ENCODE assay signal across 15 cellular contexts in the genomic region with DNA sequence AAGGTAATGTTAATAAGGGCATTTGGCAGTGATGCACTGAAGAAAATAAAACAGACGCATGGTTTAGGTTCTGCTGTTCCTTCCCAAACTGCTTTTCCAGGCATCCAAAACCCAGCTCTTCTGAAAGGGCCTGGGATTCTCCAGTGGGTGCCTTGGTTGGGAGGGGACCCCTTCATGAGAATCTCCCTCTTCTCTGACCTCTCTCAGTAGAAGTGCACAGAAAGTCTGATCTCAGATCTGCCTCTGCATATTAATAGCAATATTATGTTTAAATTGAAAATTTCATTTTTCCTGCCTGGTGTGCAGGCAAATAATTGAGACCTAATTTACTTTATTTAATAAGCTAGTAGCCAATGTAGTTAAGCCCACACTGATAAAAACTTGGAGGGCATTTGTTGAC.
"Had no signal": no experiment of that assay in that cellular context is flagged by ENCODE, and none has a peak within 500 bp of the region (broad histone marks: within the 10 kb centered on the region; RNA-seq: fewer than 3 reads in every experiment).

No MANE protein-coding gene starts in this region.

- DNase-seq: MV-4-11, NCI-H1048, NCI-H1105, NCI-H1417 treated with DMSO at 0.1 percent for 48 hours, NCI-H146, NCI-H1694 treated with DMSO at 0.1 percent for 48 hours, NCI-H1930, NCI-H2081 treated with DMSO at 0.1 percent for 48 hours, NCI-H510A, NCI-H524 treated with DMSO at 0.1 percent for 48 hours, NCI-H774, Right ventricle myocardium superior, SIG-M5 had no signal

- H3K4me1 ChIP-seq: SJSA1 had no signal

- H3K36me3 ChIP-seq: SJSA1 had no signal

- H3K27ac ChIP-seq: SJSA1, SK-N-MC had no signal

- H3K9me3 ChIP-seq: SJSA1 had no signal

- H3K4me3 ChIP-seq: SJSA1, SK-N-MC had no signal
